24 cellular contexts compared by ENCODE assay signal in the genomic region with DNA sequence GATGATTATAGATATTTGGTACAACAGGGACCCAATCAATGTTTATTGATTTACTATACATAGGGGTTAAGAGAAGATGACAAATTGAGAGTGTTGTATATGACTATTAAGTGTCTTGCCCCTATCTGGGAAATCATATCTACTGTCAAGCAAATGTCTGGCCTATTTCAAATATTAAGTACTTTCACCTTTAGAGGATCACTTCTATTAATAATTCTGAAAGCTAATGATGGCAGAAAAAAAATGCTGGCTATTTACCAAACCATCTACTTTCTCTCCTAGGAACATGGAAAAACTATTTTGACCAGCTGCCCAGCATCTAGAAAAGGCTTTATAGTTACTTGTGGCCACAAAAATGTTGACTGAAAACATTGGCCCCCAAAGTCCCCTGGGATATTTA.
"Had no signal": no experiment of that assay in that cellular context is flagged by ENCODE, and none has a peak within 500 bp of the region (broad histone marks: within the 10 kb centered on the region; RNA-seq: fewer than 3 reads in every experiment).

No MANE protein-coding gene starts in this region.

- DNase-seq: colonic mucosa; cortex of kidney; dermis blood vessel endothelial cell; dorsolateral prefrontal cortex; effector CD4-positive, alpha-beta T cell; effector CD8-positive, alpha-beta T cell; effector memory CD4-positive, alpha-beta T cell; effector memory CD8-positive, alpha-beta T cell; endodermal cell; erythroblast; esophagus squamous epithelium; foreskin fibroblast; foreskin keratinocyte; foreskin melanocyte; gastrocnemius medialis; glutamatergic neuron; head of caudate nucleus; heart left ventricle; heart right ventricle had no signal

- ATAC-seq: effector memory CD8-positive, alpha-beta T cell; esophagus mucosa; foreskin keratinocyte; gastrocnemius medialis; gastroesophageal sphincter; heart left ventricle; heart right ventricle had no signal

- H3K9me3 ChIP-seq: colonic mucosa, esophagus muscularis mucosa, esophagus squamous epithelium, gastrocnemius medialis, gastroesophageal sphincter, heart left ventricle, heart right ventricle had no signal

- H3K36me3 ChIP-seq: colonic mucosa, esophagus muscularis mucosa, esophagus squamous epithelium, gastrocnemius medialis, gastroesophageal sphincter, heart left ventricle, heart right ventricle had no signal

- H3K4me3 ChIP-seq: colonic mucosa, coronary artery, dorsolateral prefrontal cortex, esophagus muscularis mucosa, esophagus squamous epithelium, gastrocnemius medialis, gastroesophageal sphincter, heart left ventricle, heart right ventricle had no signal

- H3K27ac ChIP-seq: colonic mucosa, coronary artery, dorsolateral prefrontal cortex, epithelial cell of prostate, esophagus muscularis mucosa, esophagus squamous epithelium, foreskin keratinocyte, gastrocnemius medialis, gastroesophageal sphincter, heart left ventricle, heart right ventricle had no signal

- H3K27me3 ChIP-seq: colonic mucosa, esophagus muscularis mucosa, esophagus squamous epithelium, foreskin keratinocyte, gastrocnemius medialis, gastroesophageal sphincter, heart left ventricle, heart right ventricle had no signal

- H3K4me1 ChIP-seq: colonic mucosa, esophagus muscularis mucosa, esophagus squamous epithelium, foreskin keratinocyte, gastrocnemius medialis, gastroesophageal sphincter, heart left ventricle, heart right ventricle had no signal
